ENCODE assay signal across 23 cellular contexts in the genomic region with DNA sequence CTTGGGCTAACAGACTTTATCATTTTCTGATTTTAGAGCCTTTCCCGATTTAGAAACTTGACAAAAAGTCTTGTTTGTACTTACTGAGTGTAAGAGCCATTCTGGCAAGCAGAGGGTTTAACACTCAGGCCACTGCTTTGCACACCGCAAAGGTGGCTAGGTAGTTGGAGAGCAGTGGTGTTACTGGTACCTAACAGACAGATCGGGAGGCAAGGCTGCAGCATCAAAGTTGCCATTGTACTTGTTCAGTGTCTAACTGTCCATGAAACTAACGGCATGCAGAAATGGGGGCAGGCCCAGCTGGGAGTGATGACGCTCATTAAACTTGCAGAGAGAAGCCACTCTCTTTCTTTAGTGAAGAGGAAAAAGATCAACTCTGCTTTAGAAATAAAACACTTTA. TPM values are rescaled to one million over a fixed set of nuclear protein-coding genes. Genes with fewer than 3 reads are reported as not detected.
DNase-seq lines count a peak whose midpoint lies in the region; TF ChIP-seq lines count a peak whose summit lies in the region.
"Had no signal": no experiment of that assay in that cellular context is flagged by ENCODE, and none has a peak within 500 bp of the region (broad histone marks: within the 10 kb centered on the region; RNA-seq: fewer than 3 reads in every experiment).

No MANE protein-coding gene starts in this region.

- H3K27me3 ChIP-seq in endodermal cell (ENCODE audit: control insufficient read depth, insufficient read depth, low read length, poor library complexity, severe bottlenecking) (no peaks in the 10 kb centered on the region), esophagus muscularis mucosa (no peaks in the 10 kb centered on the region), vagina (no peaks in the 10 kb centered on the region), MM.1S (replicated peaks; ENCODE audit: insufficient read depth, low read length) (no peaks in the 10 kb centered on the region)
- H3K27me3 ChIP-seq: BE2C, BLaER1 had no signal

- peak; percentile 9 for DNase-seq in endodermal cell
- DNase-seq in esophagus muscularis mucosa (ENCODE audit: extremely low spot score) = peak; percentile 82
- DNase-seq in vagina (ENCODE audit: extremely low spot score in 2 of 2) = peak; percentile 37 to 78
- no peak for DNase-seq in NCI-H1436 treated with DMSO at 0.1 percent for 48 hours (lab: John Stamatoyannopoulos, UW)
- no peak for DNase-seq in MM.1S
- DNase-seq: 8988T; ACHN; BE2C; C1 segment of cervical spinal cord; CD4-positive, alpha-beta memory T cell; CD4-positive, CD25-positive, alpha-beta regulatory T cell; CD8-positive, alpha-beta memory T cell; COR-L47; DMS 273 treated with DMSO at 0.1 percent for 48 hours; DMS153; DMS53; DMS79; DND-41; EL; GDM1 had no signal

- no peak overlapping the region for H3K27ac Mint-ChIP-seq in endodermal cell
- H3K27ac Mint-ChIP-seq: CD14-positive monocyte; CD4-positive, alpha-beta memory T cell; CD4-positive, CD25-positive, alpha-beta regulatory T cell; CD8-positive, alpha-beta memory T cell had no signal

- peaks cover 11% of the 10 kb centered on the region for H3K36me3 ChIP-seq in endodermal cell (ENCODE audit: control insufficient read depth, insufficient read depth, low read length)
- no peaks in the 10 kb centered on the region for H3K36me3 ChIP-seq in esophagus muscularis mucosa
- no peaks in the 10 kb centered on the region for H3K36me3 ChIP-seq in vagina
- H3K36me3 ChIP-seq in MM.1S (replicated peaks; ENCODE audit: insufficient read depth, low read length) = no peaks in the 10 kb centered on the region
- H3K36me3 ChIP-seq: BE2C, BLaER1 had no signal

- H3K9ac ChIP-seq in endodermal cell (ENCODE audit: extremely low read depth, low read length, poor library complexity, severe bottlenecking) = no peak overlapping the region
- H3K9ac ChIP-seq in MM.1S (ENCODE audit: low read length) = no peak overlapping the region
- H3K9ac ChIP-seq: BLaER1 had no signal

- no peaks in the 10 kb centered on the region for H4K20me1 ChIP-seq in MM.1S (ENCODE audit: insufficient read depth, low read length)
- H4K20me1 ChIP-seq: BLaER1 had no signal

- TF ChIP-seq CTCF in endodermal cell (conservative IDR thresholded peaks at IDR 0.05) = no peak
- TF ChIP-seq CTCF in esophagus muscularis mucosa (IDR thresholded peaks at IDR 0.05) = no peak
- no peak for TF ChIP-seq CTCF in vagina (IDR thresholded peaks at IDR 0.05)
- TF ChIP-seq CTCF in MM.1S (IDR thresholded peaks at IDR 0.05; ENCODE audit: low read length) = no peak

- H3K4me3 ChIP-seq in endodermal cell (ENCODE audit: low read length) (no peak overlapping the region), esophagus muscularis mucosa (no peak overlapping the region), vagina (no peak overlapping the region), MM.1S (ENCODE audit: low read length) (no peak overlapping the region)
- H3K4me3 ChIP-seq: BLaER1, GM12878 had no signal

- TF ChIP-seq EP300 in esophagus muscularis mucosa (IDR thresholded peaks at IDR 0.05) = no peak

- H3K9me3 ChIP-seq in endodermal cell (ENCODE audit: control insufficient read depth, low read length) = peaks cover 4% of the 10 kb centered on the region
- H3K9me3 ChIP-seq in esophagus muscularis mucosa = no peaks in the 10 kb centered on the region
- no peaks in the 10 kb centered on the region for H3K9me3 ChIP-seq in vagina
- no peaks in the 10 kb centered on the region for H3K9me3 ChIP-seq in MM.1S (replicated peaks; ENCODE audit: insufficient read depth, low read length)
- H3K9me3 ChIP-seq: BE2C, BLaER1 had no signal

- no peaks in the 10 kb centered on the region for H3K79me2 ChIP-seq in MM.1S (ENCODE audit: low read length)

- peaks cover 3% of the 10 kb centered on the region for H3K36me3 Mint-ChIP-seq in endodermal cell (ENCODE audit: low read depth)
- H3K36me3 Mint-ChIP-seq: CD14-positive monocyte; CD4-positive, alpha-beta memory T cell; CD4-positive, CD25-positive, alpha-beta regulatory T cell; CD8-positive, alpha-beta memory T cell had no signal

- H3K27ac ChIP-seq in endodermal cell (ENCODE audit: low read depth, low read length) (no peak overlapping the region), esophagus muscularis mucosa (replicated peaks in 1 of 4) (no peak overlapping the region), vagina (no peak overlapping the region), MM.1S (ENCODE audit: low read length) (no peak overlapping the region)
- H3K27ac ChIP-seq: BLaER1 had no signal

- no peaks in the 10 kb centered on the region for H3K9me2 ChIP-seq in MM.1S (replicated peaks; ENCODE audit: insufficient read depth, low read length)

- H3K4me3 Mint-ChIP-seq in endodermal cell = no peak overlapping the region
- H3K4me3 Mint-ChIP-seq: CD4-positive, alpha-beta memory T cell; CD4-positive, CD25-positive, alpha-beta regulatory T cell; CD8-positive, alpha-beta memory T cell had no signal

- no peak overlapping the region for H3K4me2 ChIP-seq in MM.1S (ENCODE audit: low read depth, low read length)
- H3K4me2 ChIP-seq: BLaER1 had no signal

- H3K27me3 Mint-ChIP-seq in endodermal cell (ENCODE audit: insufficient read depth) = no peaks in the 10 kb centered on the region
- H3K27me3 Mint-ChIP-seq: CD4-positive, alpha-beta memory T cell; CD4-positive, CD25-positive, alpha-beta regulatory T cell; CD8-positive, alpha-beta memory T cell had no signal

- H3F3A ChIP-seq in MM.1S (ENCODE audit: insufficient read depth, low read length) = no peaks in the 10 kb centered on the region

- no peak for TF ChIP-seq POLR2A in esophagus muscularis mucosa (IDR thresholded peaks at IDR 0.05; ENCODE audit: low read depth)
- no peak for TF ChIP-seq POLR2A in vagina (IDR thresholded peaks at IDR 0.05)

- WGBS in endodermal cell (ENCODE audit: insufficient coverage in 1 of 2, insufficient read length in 1 of 2), 2 experiments = 94 to 100% methylated on average over 3 to 5 of the region's 5 CpGs
- WGBS in esophagus muscularis mucosa = 83% methylated on average over 4 of the region's 5 CpGs

- H3K9me3 Mint-ChIP-seq in endodermal cell = no peaks in the 10 kb centered on the region

- no peak overlapping the region for H2AFZ ChIP-seq in MM.1S (ENCODE audit: low read length)

- H3K4me1 ChIP-seq in endodermal cell (ENCODE audit: control insufficient read depth, insufficient read depth, low read length) (peaks cover 7% of the 10 kb centered on the region), esophagus muscularis mucosa (no peaks in the 10 kb centered on the region), vagina (no peaks in the 10 kb centered on the region), MM.1S (ENCODE audit: low read length) (no peaks in the 10 kb centered on the region)
- H3K4me1 ChIP-seq: BE2C, BLaER1 had no signal

- H3K4me1 Mint-ChIP-seq in endodermal cell = peaks cover 8% of the 10 kb centered on the region
- H3K4me1 Mint-ChIP-seq: CD14-positive monocyte; CD4-positive, alpha-beta memory T cell; CD4-positive, CD25-positive, alpha-beta regulatory T cell; CD8-positive, alpha-beta memory T cell had no signal

- intact Hi-C loops in esophagus muscularis mucosa (cut with DNase I) (no loop called here), vagina (cut with DNase I) (no loop called here)

RNA-seq across cellular contexts. Expression of gene GPR39, which starts 10.0 kb away (rescaled TPM):
- total RNA-seq in endodermal cell (10 to 100 TPM in 1 of 2 donors, 1 to 10 TPM in 1; 9.4 to 14.6 TPM), esophagus muscularis mucosa (1 to 10 TPM in 1 of 4 donors, under 1 TPM in 1, not detected in 2; 0.13 to 1.3 TPM), vagina (not detected)
- 2.6 TPM for polyA plus RNA-seq in endodermal cell (2013, experiment 1 of 2)
- polyA plus RNA-seq in endodermal cell (2013, experiment 2 of 2) = 2.8 TPM
- total RNA-seq: CD4-positive, alpha-beta memory T cell; CD4-positive, CD25-positive, alpha-beta regulatory T cell; CD8-positive, alpha-beta memory T cell had no signal
- polyA plus RNA-seq: CD14-positive monocyte; CD4-positive, alpha-beta memory T cell; CD4-positive, CD25-positive, alpha-beta regulatory T cell; CD8-positive, alpha-beta memory T cell had no signal

Comparison
In these comparisons a context has a peak if more than half of its experiments do, and no peak if none do; other contexts are left out.
1. DNase-seq: peak in endodermal cell (single experiment), esophagus muscularis mucosa (single experiment) and vagina (2 of 2); none in NCI-H1436 treated with DMSO at 0.1 percent for 48 hours (single experiment) and MM.1S (single experiment).
2. RNA of gene GPR39, which starts 10.0 kb away (total RNA-seq): 9.4 to 14.6 TPM in endodermal cell; 0.13 to 1.3 TPM in esophagus muscularis mucosa and not detected in vagina (single experiment); every median in the first group is over 4 times any median in the second.